Comparison of ENCODE assay signal across 29 cellular contexts in the genomic region with DNA sequence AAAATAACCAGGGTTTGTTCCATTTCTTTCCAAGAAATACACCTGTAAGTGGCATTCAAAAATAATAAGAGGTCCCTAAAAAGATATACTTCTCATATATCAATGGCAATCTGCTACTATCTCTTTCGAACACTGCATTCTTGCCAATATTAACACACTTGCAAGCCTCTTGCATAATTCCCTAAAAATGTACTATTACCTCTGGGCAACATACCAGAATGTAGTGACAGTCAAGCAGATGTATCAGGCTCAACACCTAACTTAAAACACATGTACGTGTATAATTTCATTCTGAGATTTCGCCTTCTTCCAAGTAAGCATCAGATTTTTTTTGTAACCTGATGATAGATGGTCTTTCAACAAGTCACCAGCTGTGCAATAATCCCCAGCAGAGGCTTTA. TPM values are rescaled to one million over a fixed set of nuclear protein-coding genes. Genes with fewer than 3 reads are reported as not detected.
A peak's percentile ranks its signal among the peaks of the same experiment; 100 is the strongest.
DNase-seq lines count a peak whose midpoint lies in the region; ATAC-seq, FAIRE-seq and TF ChIP-seq lines count a peak whose summit lies in the region.
"Had no signal": no experiment of that assay in that cellular context is flagged by ENCODE, and none has a peak within 500 bp of the region (broad histone marks: within the 10 kb centered on the region; RNA-seq: fewer than 3 reads in every experiment).

No MANE protein-coding gene starts in this region.

- H3K4me3 ChIP-seq in liver (ENCODE audit: low read depth in 1 of 3, low read length in 3 of 3), result no peak overlapping the region
- H3K4me3 ChIP-seq in HepG2 (replicated peaks in 1 of 3; ENCODE audit: insufficient read depth in 1 of 3, low read depth in 2 of 3, low read length in 3 of 3), result no peak overlapping the region
- no peak overlapping the region for H3K4me3 ChIP-seq in right lobe of liver
- H3K4me3 ChIP-seq in hepatocyte, result no peak overlapping the region
- H3K4me3 ChIP-seq: BLaER1, GM12878 had no signal

- H3K9me3 ChIP-seq in liver (ENCODE audit: control insufficient read depth in 4 of 4, low read length in 3 of 4), result no peaks in the 10 kb centered on the region
- peaks cover 88% of the 10 kb centered on the region for H3K9me3 ChIP-seq in HepG2 (ENCODE audit: low read length)
- no peaks in the 10 kb centered on the region for H3K9me3 ChIP-seq in right lobe of liver
- H3K9me3 ChIP-seq in hepatocyte (ENCODE audit: low read depth), result no peaks in the 10 kb centered on the region
- H3K9me3 ChIP-seq: BE2C had no signal

- H3K9me2 ChIP-seq in hepatocyte (replicated peaks; ENCODE audit: insufficient read depth), result no peaks in the 10 kb centered on the region

- no TSS peak for BruUV-seq in HepG2 (replicated peaks; lab: Mats Ljungman, UMichigan)

- intact Hi-C loops in HepG2 (cut with micrococcal nuclease; ENCODE audit: unreplicated experiment), result loop anchor here (2.0 kb wide), 1 partner anchor 57 kb away; no protein-coding TSS in a partner anchor
- intact Hi-C loops in right lobe of liver (cut with DNase I), result no loop called here

- TF ChIP-seq POLR2A in HepG2 (IDR thresholded peaks at IDR 0.05; ENCODE audit: insufficient read depth in 1 of 2, low read depth in 2 of 2, low read length in 2 of 2), result no peak
- no peak for TF ChIP-seq POLR2A in right lobe of liver (IDR thresholded peaks at IDR 0.05)

- TF ChIP-seq RAD21 in liver (IDR thresholded peaks at IDR 0.05) (no peak), HepG2 (CRISPR knock-in tag; IDR thresholded peaks at IDR 0.05) (no peak)

- ATAC-seq in HepG2 (no peak), right lobe of liver (peak; percentile 50 to 65 (median 57)), HG03521 (IDR thresholded peaks at IDR 0.05; ENCODE audit: unreplicated experiment) (no peak)
- ATAC-seq: GM12878 had no signal

- WGBS in liver, result 33% methylated on average over 3 of the region's 3 CpGs
- WGBS in HepG2 (ENCODE audit: low lambda C conversion rate), result 5% methylated on average over 3 of the region's 3 CpGs
- 29% methylated on average over 3 of the region's 3 CpGs for WGBS in right lobe of liver (ENCODE audit: insufficient coverage, low coverage, low lambda C conversion rate, missing lambda C conversion rate)
- 68% methylated on average over 3 of the region's 3 CpGs for WGBS in hepatocyte (ENCODE audit: low lambda C conversion rate, missing lambda C conversion rate)

- DNase-seq in HepG2 (ENCODE audit: low spot score) (no peak), NCI-H69 (lab: John Stamatoyannopoulos, UW) (peak; percentile 10), right lobe of liver (no peak), hepatocyte (ENCODE audit: low spot score) (no peak)
- DNase-seq: 8988T; ACHN; BE2C; C1 segment of cervical spinal cord; CD4-positive, alpha-beta memory T cell; CD4-positive, CD25-positive, alpha-beta regulatory T cell; CD8-positive, alpha-beta memory T cell; COR-L47; DMS 273 treated with DMSO at 0.1 percent for 48 hours; DMS53; DMS79; DND-41; EL; GDM1 had no signal

- H3K27ac ChIP-seq in liver (ENCODE audit: low read depth in 1 of 2, low read length in 2 of 2) (peak overlapping the region in 1 of 2 donors; percentile 59), HepG2 (ENCODE audit: extremely low read length, insufficient read depth, low read length) (no peak overlapping the region), right lobe of liver (peak overlapping the region in 1 of 3 donors; percentile 70), hepatocyte (no peak overlapping the region)
- H3K27ac ChIP-seq: BLaER1 had no signal

- CTCF ChIA-PET in HepG2 (lab: Yijun Ruan, JAX; ENCODE audit: low intra/inter-chr PET ratio, low total read pairs), result no interaction called here

- no peak overlapping the region for H2AFZ ChIP-seq in HepG2 (ENCODE audit: low read length)
- no peak overlapping the region for H2AFZ ChIP-seq in hepatocyte

- TF ChIP-seq EP300 in HepG2 (IDR thresholded peaks at IDR 0.05; ENCODE audit: low read depth in 2 of 2, low read length in 2 of 2), result no peak
- TF ChIP-seq EP300 in HepG2 (CRISPR knock-in tag; IDR thresholded peaks at IDR 0.05; ENCODE audit: borderline replicate concordance), result no peak

- H4K20me1 ChIP-seq in HepG2 (ENCODE audit: insufficient read depth, low read length) (no peaks in the 10 kb centered on the region), hepatocyte (ENCODE audit: insufficient read depth, poor library complexity, severe bottlenecking) (no peaks in the 10 kb centered on the region)
- H4K20me1 ChIP-seq: BLaER1 had no signal

- H3K4me2 ChIP-seq in HepG2 (ENCODE audit: low read depth, low read length) (no peak overlapping the region), hepatocyte (no peak overlapping the region)
- H3K4me2 ChIP-seq: BLaER1 had no signal

- TF ChIP-seq CTCF in liver (IDR thresholded peaks at IDR 0.05; ENCODE audit: low read depth, low read length, missing input control) (no peak), HepG2 (CRISPR knock-in tag; IDR thresholded peaks at IDR 0.05) (no peak), right lobe of liver (IDR thresholded peaks at IDR 0.05) (no peak), hepatocyte (IDR thresholded peaks at IDR 0.05; ENCODE audit: poor library complexity) (no peak)

- no peaks in the 10 kb centered on the region for H3K79me2 ChIP-seq in HepG2 (ENCODE audit: insufficient read depth, low read length)
- H3K79me2 ChIP-seq in hepatocyte, result no peaks in the 10 kb centered on the region

- POLR2A ChIA-PET in HepG2 (lab: Yijun Ruan, JAX), result no interaction called here

- H3K27me3 ChIP-seq in liver (ENCODE audit: control insufficient read depth in 4 of 4, insufficient read depth in 4 of 4, low read length in 3 of 4) (peaks cover 0 to 4% (median 1%) of the 10 kb centered on the region in 4 donors), HepG2 (ENCODE audit: control insufficient read depth in 1 of 2, insufficient read depth in 2 of 2, low read length in 2 of 2) (no peaks in the 10 kb centered on the region), right lobe of liver (peaks cover 0 to 26% of the 10 kb centered on the region in 2 donors), hepatocyte (peaks cover 11% of the 10 kb centered on the region)
- H3K27me3 ChIP-seq: BLaER1 had no signal

- in situ Hi-C loops in HepG2 (cut with HindIII; ENCODE audit: extremely low pct_ligation_motif_present, low pct_unique_long_range_greater_than_20kb), result no loop called here

- H3K36me3 ChIP-seq in liver (ENCODE audit: control insufficient read depth in 4 of 4, insufficient read depth in 3 of 4, low read depth in 1 of 4, low read length in 3 of 4) (no peaks in the 10 kb centered on the region), HepG2 (replicated peaks in 1 of 2; ENCODE audit: control insufficient read depth in 1 of 2, insufficient read depth in 2 of 2, low read length in 2 of 2) (no peaks in the 10 kb centered on the region), right lobe of liver (no peaks in the 10 kb centered on the region), hepatocyte (replicated peaks; ENCODE audit: insufficient read depth, low read depth) (no peaks in the 10 kb centered on the region)
- H3K36me3 ChIP-seq: BE2C, BLaER1 had no signal

- no peak for FAIRE-seq in HepG2 (lab: Jason Lieb, UNC)
- FAIRE-seq: A204.1, GM12878, GM12892, GM18507 had no signal

- H3K9ac ChIP-seq in liver (ENCODE audit: low read depth in 1 of 2, low read length in 2 of 2), result no peak overlapping the region
- H3K9ac ChIP-seq in HepG2 (ENCODE audit: insufficient read depth, low read depth, low read length), result no peak overlapping the region
- H3K9ac ChIP-seq: BLaER1 had no signal

- H3K4me1 ChIP-seq in liver (ENCODE audit: control insufficient read depth in 4 of 4, insufficient read depth in 4 of 4, low read length in 3 of 4), result peaks cover 24 to 47% (median 37%) of the 10 kb centered on the region in 4 donors
- H3K4me1 ChIP-seq in HepG2 (ENCODE audit: insufficient read depth, low read length), result no peaks in the 10 kb centered on the region
- H3K4me1 ChIP-seq in right lobe of liver, result peaks cover 0 to 42% (median 12%) of the 10 kb centered on the region in 4 donors
- no peaks in the 10 kb centered on the region for H3K4me1 ChIP-seq in hepatocyte (ENCODE audit: insufficient read depth)
- H3K4me1 ChIP-seq: BE2C, BLaER1 had no signal

TF ChIP-seq in HepG2, 621 proteins besides CTCF, POLR2A, EP300 and RAD21 (continues in another document):
- TF ChIP-seq, protein P1, sequence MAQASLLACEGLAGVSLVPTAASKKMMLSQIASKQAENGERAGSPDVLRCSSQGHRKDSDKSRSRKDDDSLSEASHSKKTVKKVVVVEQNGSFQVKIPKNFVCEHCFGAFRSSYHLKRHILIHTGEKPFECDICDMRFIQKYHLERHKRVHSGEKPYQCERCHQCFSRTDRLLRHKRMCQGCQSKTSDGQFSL (CRISPR knock-in tag; IDR thresholded peaks at IDR 0.05), result no peak
- no peak for TF ChIP-seq ETV6 (CRISPR knock-in tag; conservative IDR thresholded peaks at IDR 0.05)
- TF ChIP-seq MTF1 (CRISPR knock-in tag; IDR thresholded peaks at IDR 0.05), result no peak
- no peak for TF ChIP-seq ZNF30 (CRISPR knock-in tag; IDR thresholded peaks at IDR 0.05)
- no peak for TF ChIP-seq PPARG (CRISPR knock-in tag; conservative IDR thresholded peaks at IDR 0.05)

RNA-seq across cellular contexts. Expression of a gene that starts 3.4 kb away (rescaled TPM):
- total RNA-seq in liver (under 1 TPM; 0.42 to 0.47 TPM), HepG2 (2016; rRNA removed; fragmentation: Illumina TruSeq; extraction: Trizol) (not detected in 2 replicates), right lobe of liver (under 1 TPM in 2 of 6 experiments, not detected in 4; 0.20 to 0.23 TPM), hepatocyte (1.7 and 2.5 TPM in 2 replicates)
- polyA plus RNA-seq in liver (under 1 TPM; 0.09 to 0.57 TPM), HepG2 (2011; rRNA removed) (not detected in 2 replicates), hepatocyte (1.6 and 2.6 TPM in 2 replicates)
- total RNA-seq in HepG2 (2016; cell fraction: cytosol; rRNA removed; fragmentation: Illumina TruSeq; extraction: Trizol; ENCODE audit: low read depth), result not detected in 2 replicates
- total RNA-seq in HepG2 (2016; cell fraction: insoluble cytoplasmic fraction; rRNA removed; fragmentation: Illumina TruSeq; extraction: Trizol), result not detected in 2 replicates
- total RNA-seq in HepG2 (2016; cell fraction: membrane; rRNA removed; fragmentation: Illumina TruSeq; extraction: Trizol), result not detected in 2 replicates
- not detected in 2 replicates for total RNA-seq in HepG2 (2016; cell fraction: nucleus; rRNA removed; fragmentation: Illumina TruSeq; extraction: Trizol)
- polyA plus RNA-seq in HepG2 (2011; cell fraction: cytosol; rRNA removed), result not detected in 2 replicates
- polyA plus RNA-seq in HepG2 (2011; cell fraction: nucleus; rRNA removed), result not detected in 2 replicates
- polyA plus RNA-seq in HepG2 (2012), result not detected in 2 replicates
- polyA plus RNA-seq in HepG2 (2016; cell fraction: cytosol; fragmentation: Illumina TruSeq; extraction: Trizol; ENCODE audit: low read depth), result not detected in 2 replicates
- polyA plus RNA-seq in HepG2 (2016; cell fraction: insoluble cytoplasmic fraction; fragmentation: Illumina TruSeq; extraction: Trizol; ENCODE audit: low read depth), result not detected in 2 replicates
- not detected in 2 replicates for polyA plus RNA-seq in HepG2 (2016; cell fraction: membrane; fragmentation: Illumina TruSeq; extraction: Trizol; ENCODE audit: low read depth)
- polyA plus RNA-seq in HepG2 (2016; cell fraction: nucleus; fragmentation: Illumina TruSeq; extraction: Trizol; ENCODE audit: insufficient read depth, low read depth), result not detected in 2 replicates
- polyA minus RNA-seq in HepG2 (2011; rRNA and poly(A)+ RNA removed; ENCODE audit: low replicate concordance), result not detected in 2 replicates
- polyA minus RNA-seq in HepG2 (2011; cell fraction: cytosol; rRNA and poly(A)+ RNA removed), result not detected in 2 replicates
- polyA minus RNA-seq in HepG2 (2011; cell fraction: nucleus; rRNA and poly(A)+ RNA removed), result not detected in 2 replicates
- total RNA-seq: A673; CD4-positive, alpha-beta memory T cell; CD4-positive, CD25-positive, alpha-beta regulatory T cell; CD8-positive, alpha-beta memory T cell; G401; GM12878 had no signal
- polyA plus RNA-seq: AG04450; CD14-positive monocyte; CD4-positive, alpha-beta memory T cell; CD4-positive, CD25-positive, alpha-beta regulatory T cell; CD8-positive, alpha-beta memory T cell; GM12878 had no signal

Comparison
In these comparisons a context has a peak if more than half of its experiments do, and no peak if none do; other contexts are left out.
1. ATAC-seq: peak in right lobe of liver (4 of 4); none in HepG2 (single experiment) and HG03521 (single experiment).